8 cellular contexts compared by ENCODE assay signal in genomic region chr19:3627351-3627723, GRCh38. TPM values are rescaled to one million over a fixed set of nuclear protein-coding genes. Genes with fewer than 3 reads are reported as not detected.
DNase-seq lines count a peak whose midpoint lies in the region; ATAC-seq and TF ChIP-seq lines count a peak whose summit lies in the region.

No MANE protein-coding gene starts in this region.

- peak overlapping the region; percentile 93 for H3K4me3 Mint-ChIP-seq in activated CD4-positive, alpha-beta T cell treated with anti-CD3 and anti-CD28 coated beads, Interleukin-2, amount 10 ng/mL, durations not matched to agents 24 days and 14 days
- peak overlapping the region; percentile 91 for H3K4me3 Mint-ChIP-seq in activated T-helper 17 cell treated with anti-CD3 and anti-CD28 coated beads, Interleukin-2, amount 50 U/mL, for 72 hours

- no peak overlapping the region for H3K4me3 ChIP-seq in suprapubic skin

- TF ChIP-seq CTCF in suprapubic skin (IDR thresholded peaks at IDR 0.05) = no peak

- peaks cover 23% of the 10 kb centered on the region for H3K4me1 Mint-ChIP-seq in activated CD4-positive, alpha-beta T cell treated with anti-CD3 and anti-CD28 coated beads, Interleukin-2, amount 10 ng/mL, durations not matched to agents 24 days and 14 days
- peaks cover 19% of the 10 kb centered on the region for H3K4me1 Mint-ChIP-seq in activated T-helper 17 cell treated with anti-CD3 and anti-CD28 coated beads, Interleukin-2, amount 50 U/mL, for 72 hours

- intact Hi-C loops in activated CD4-positive, alpha-beta T cell treated with anti-CD3 and anti-CD28 coated beads, Interleukin-2, amount 10 ng/mL, durations not matched to agents 24 days and 14 days (cut with micrococcal nuclease) = loop anchor here (1.0 to 5.0 kb wide), 5 partner anchors 55 to 134 kb away; partner anchors contain the start of genes APBA3, FZR1, HMG20B and MFSD12

- H3K4me1 ChIP-seq in suprapubic skin = peaks cover 28% of the 10 kb centered on the region

- no peak for TF ChIP-seq POLR2A in suprapubic skin (IDR thresholded peaks at IDR 0.05)

- no peaks in the 10 kb centered on the region for H3K9me3 Mint-ChIP-seq in activated CD4-positive, alpha-beta T cell treated with anti-CD3 and anti-CD28 coated beads, Interleukin-2, amount 10 ng/mL, durations not matched to agents 24 days and 14 days
- no peaks in the 10 kb centered on the region for H3K9me3 Mint-ChIP-seq in activated T-helper 17 cell treated with anti-CD3 and anti-CD28 coated beads, Interleukin-2, amount 50 U/mL, for 72 hours

- H3K9me3 ChIP-seq in suprapubic skin = no peaks in the 10 kb centered on the region

- H3K27me3 Mint-ChIP-seq in activated CD4-positive, alpha-beta T cell treated with anti-CD3 and anti-CD28 coated beads, Interleukin-2, amount 10 ng/mL, durations not matched to agents 24 days and 14 days = no peaks in the 10 kb centered on the region
- H3K27me3 Mint-ChIP-seq in activated T-helper 17 cell treated with anti-CD3 and anti-CD28 coated beads, Interleukin-2, amount 50 U/mL, for 72 hours = no peaks in the 10 kb centered on the region

- TF ChIP-seq EP300 in suprapubic skin (IDR thresholded peaks at IDR 0.05) = no peak

- no peak overlapping the region for H3K27ac Mint-ChIP-seq in activated CD4-positive, alpha-beta T cell treated with anti-CD3 and anti-CD28 coated beads, Interleukin-2, amount 10 ng/mL, durations not matched to agents 24 days and 14 days
- H3K27ac Mint-ChIP-seq in activated T-helper 17 cell treated with anti-CD3 and anti-CD28 coated beads, Interleukin-2, amount 50 U/mL, for 72 hours = peak overlapping the region; percentile 95

- H3K36me3 ChIP-seq in suprapubic skin = peaks cover 29% of the 10 kb centered on the region

- H3K36me3 Mint-ChIP-seq in activated CD4-positive, alpha-beta T cell treated with anti-CD3 and anti-CD28 coated beads, Interleukin-2, amount 10 ng/mL, durations not matched to agents 24 days and 14 days (ENCODE audit: low read depth) = peaks cover 5% of the 10 kb centered on the region
- peaks cover 13% of the 10 kb centered on the region for H3K36me3 Mint-ChIP-seq in activated T-helper 17 cell treated with anti-CD3 and anti-CD28 coated beads, Interleukin-2, amount 50 U/mL, for 72 hours (ENCODE audit: low read depth)

- no peak for DNase-seq in activated CD4-positive, alpha-beta T cell treated with anti-CD3 and anti-CD28 coated beads, Interleukin-2, amount 10 ng/mL, durations not matched to agents 24 days and 14 days
- no peak for DNase-seq in activated CD4-positive, alpha-beta T cell treated with anti-CD3 and anti-CD28 coated beads for 48 hours
- DNase-seq in suprapubic skin (ENCODE audit: low spot score in 2 of 2) (no peak), DMS79 (lab: John Stamatoyannopoulos, UW) (no peak), putamen (ENCODE audit: low spot score) (no peak)

- H3K27me3 ChIP-seq in layer of hippocampus (ENCODE audit: control insufficient read depth, insufficient read depth, low read length) (no peaks in the 10 kb centered on the region), suprapubic skin (no peaks in the 10 kb centered on the region)

- 67% methylated on average over 7 of the region's 7 CpGs for WGBS in suprapubic skin

- no peak for ATAC-seq in activated T-helper 17 cell treated with anti-CD3 and anti-CD28 coated beads, Interleukin-2, amount 50 U/mL, for 72 hours (replicated peaks)
- no peak for ATAC-seq in HG02884 (IDR thresholded peaks at IDR 0.05; ENCODE audit: unreplicated experiment)

- H3K27ac ChIP-seq in layer of hippocampus (ENCODE audit: low read depth, low read length) (peak overlapping the region; percentile 100), suprapubic skin (peak overlapping the region; percentile 95)

RNA-seq across cellular contexts. Expression of gene CACTIN, which starts 0.7 kb away (rescaled TPM):
- 37.4 and 39.6 TPM in 2 replicates for total RNA-seq in activated CD4-positive, alpha-beta T cell treated with anti-CD3 and anti-CD28 coated beads, Interleukin-2, amount 10 ng/mL, durations not matched to agents 24 days and 14 days
- total RNA-seq in activated T-helper 17 cell treated with anti-CD3 and anti-CD28 coated beads, Interleukin-2, amount 50 U/mL, for 72 hours = 10 to 100 TPM; 22.9 to 31.8 TPM
- total RNA-seq in suprapubic skin = 10 to 100 TPM; 22.6 to 29.9 (median 27.9) TPM

RNA-seq across cellular contexts. Expression of gene TBXA2R, which starts 20.7 kb away (rescaled TPM):
- total RNA-seq in activated CD4-positive, alpha-beta T cell treated with anti-CD3 and anti-CD28 coated beads, Interleukin-2, amount 10 ng/mL, durations not matched to agents 24 days and 14 days = 0.42 and 0.50 TPM in 2 replicates
- under 1 TPM; 0.32 to 0.37 TPM for total RNA-seq in activated T-helper 17 cell treated with anti-CD3 and anti-CD28 coated beads, Interleukin-2, amount 50 U/mL, for 72 hours
- total RNA-seq in suprapubic skin = under 1 TPM; 0.32 to 0.85 (median 0.41) TPM

RNA-seq across cellular contexts. Expression of gene GIPC3, which starts 42.1 kb away (rescaled TPM):
- total RNA-seq in activated CD4-positive, alpha-beta T cell treated with anti-CD3 and anti-CD28 coated beads, Interleukin-2, amount 10 ng/mL, durations not matched to agents 24 days and 14 days = 0.36 and 0.37 TPM in 2 replicates
- under 1 TPM; 0.32 to 0.42 TPM for total RNA-seq in activated T-helper 17 cell treated with anti-CD3 and anti-CD28 coated beads, Interleukin-2, amount 50 U/mL, for 72 hours
- under 1 TPM; 0.19 to 0.89 (median 0.37) TPM for total RNA-seq in suprapubic skin

RNA-seq across cellular contexts. Expression of gene HMG20B, which starts 54.6 kb away (rescaled TPM):
- 53.7 and 59.3 TPM in 2 replicates for total RNA-seq in activated CD4-positive, alpha-beta T cell treated with anti-CD3 and anti-CD28 coated beads, Interleukin-2, amount 10 ng/mL, durations not matched to agents 24 days and 14 days
- 10 to 100 TPM; 40.0 to 52.3 TPM for total RNA-seq in activated T-helper 17 cell treated with anti-CD3 and anti-CD28 coated beads, Interleukin-2, amount 50 U/mL, for 72 hours
- total RNA-seq in suprapubic skin = 100 to 1,000 TPM in 3 of 4 donors, 10 to 100 TPM in 1; 87.9 to 135 (median 118) TPM
